In genomic region chr15:89690276-89691218, GRCh38 we compare ENCODE assay signal across 8 cellular contexts. TPM values are rescaled to one million over a fixed set of nuclear protein-coding genes. Genes with fewer than 3 reads are reported as not detected.
A peak's percentile ranks its signal among the peaks of the same experiment; 100 is the strongest.
DNase-seq lines count a peak whose midpoint lies in the region; ATAC-seq, FAIRE-seq and TF ChIP-seq lines count a peak whose summit lies in the region.

TSS of gene PEX11A (minus strand) at chr15:89690754. CDS start at chr15:89690632, 122 bp downstream.
TSS of gene WDR93 (plus strand) at chr15:89690811. CDS start at chr15:89701747, 10,936 bp downstream.

- no peaks in the 10 kb centered on the region for H3K4me1 ChIP-seq in ES-I3 (ENCODE audit: insufficient read depth, low read length)
- peaks cover 0 to 26% (median 3%) of the 10 kb centered on the region in 3 donors for H3K4me1 ChIP-seq in pancreas
- H3K4me1 ChIP-seq in thymus (ENCODE audit: control insufficient read depth, insufficient read depth, low read length), result peaks cover 8% of the 10 kb centered on the region

- no peak for FAIRE-seq in pancreas (lab: Jason Lieb, UNC)

- intact Hi-C loops in cardiac septum (cut with DNase I) (no loop called here), pancreas (cut with DNase I) (no loop called here)

- H3K9me3 ChIP-seq in ES-I3 (ENCODE audit: control insufficient read depth, insufficient read depth, low read length) (no peaks in the 10 kb centered on the region), MG63 (no peaks in the 10 kb centered on the region; the same call in 1 of the 2 replicates), pancreas (no peaks in the 10 kb centered on the region), thymus (ENCODE audit: control insufficient read depth) (no peaks in the 10 kb centered on the region)

- no peaks in the 10 kb centered on the region for H3K36me3 Mint-ChIP-seq in activated naive CD4-positive, alpha-beta T cell treated with anti-CD3 and anti-CD28 coated beads, Interleukin-2, amount 50 U/mL, for 72 hours

- peak within 1 kb of the TSS; percentile 36 to 69 for H3K27ac Mint-ChIP-seq in activated naive CD4-positive, alpha-beta T cell treated with anti-CD3 and anti-CD28 coated beads, Interleukin-2, amount 50 U/mL, for 72 hours

- H3K9me3 Mint-ChIP-seq in activated naive CD4-positive, alpha-beta T cell treated with anti-CD3 and anti-CD28 coated beads, Interleukin-2, amount 50 U/mL, for 72 hours, result no peaks in the 10 kb centered on the region

- 2% methylated on average over 57 to 60 of the region's 60 CpGs for WGBS in pancreas, 2 donors
- WGBS in thymus, result 2% methylated on average over 60 of the region's 60 CpGs

- TF ChIP-seq CTCF in pancreas (IDR thresholded peaks at IDR 0.05), result no peak

- H3K36me3 ChIP-seq in ES-I3 (ENCODE audit: insufficient read depth, low read length) (no peaks in the 10 kb centered on the region), H7 (replicated peaks; ENCODE audit: control insufficient read depth, insufficient read depth, low read length) (no peaks in the 10 kb centered on the region), MG63 (peaks cover 5% of the 10 kb centered on the region; the same call in 1 of the 2 replicates), pancreas (no peaks in the 10 kb centered on the region), thymus (ENCODE audit: control insufficient read depth, insufficient read depth) (no peaks in the 10 kb centered on the region)

- H3K27me3 ChIP-seq in H7 (ENCODE audit: control insufficient read depth, insufficient read depth, low read length) (no peaks in the 10 kb centered on the region; the same call in 1 of the 2 replicates), MG63 (no peaks in the 10 kb centered on the region), pancreas (no peaks in the 10 kb centered on the region), thymus (ENCODE audit: control insufficient read depth, insufficient read depth) (no peaks in the 10 kb centered on the region)

- peak within 1 kb of the TSS; percentile 73 for H3K4me3 ChIP-seq in H7 (ENCODE audit: insufficient read depth, low read depth, low read length)
- peak within 1 kb of the TSS; percentile 85 for H3K4me3 ChIP-seq in MG63
- peak within 1 kb of the TSS; percentile 51 to 84 (median 68) for H3K4me3 ChIP-seq in pancreas
- peak within 1 kb of the TSS; percentile 96 for H3K4me3 ChIP-seq in thymus (ENCODE audit: low read length)

- DNase-seq in H7, result peak; percentile 93
- DNase-seq in MG63, result peak; percentile 76
- DNase-seq in SKM-1 (lab: John Stamatoyannopoulos, UW; ENCODE audit: unreplicated experiment), result peak; percentile 47
- peak; percentile 79 to 81 for DNase-seq in activated naive CD4-positive, alpha-beta T cell treated with anti-CD3 and anti-CD28 coated beads, Interleukin-2, amount 50 U/mL, for 72 hours (ENCODE audit: low spot score in 2 of 2)
- DNase-seq in cardiac septum (ENCODE audit: low spot score), result peak; percentile 90
- DNase-seq in pancreas, result peak; percentile 86 to 96 (median 90)

- H3K27ac ChIP-seq in pancreas (peak within 1 kb of the TSS; percentile 40 to 75 (median 59)), thymus (ENCODE audit: low read depth) (no peak within 1 kb of the TSS)

- ATAC-seq in activated naive CD4-positive, alpha-beta T cell treated with anti-CD3 and anti-CD28 coated beads, Interleukin-2, amount 50 U/mL, for 72 hours, result peak; percentile 93 to 94
- peak; percentile 97 to 98 (median 98) for ATAC-seq in pancreas

- H3K9ac ChIP-seq in ES-I3 (ENCODE audit: low read depth, low read length), result peak within 1 kb of the TSS; percentile 87; the same call in 1 of the 2 replicates

RNA-seq across cellular contexts. Expression of gene PEX11A, which starts in this region (rescaled TPM):
- total RNA-seq in H7 (2014; rRNA removed; shearing (Covaris generic)), result 1.3 and 1.6 TPM in 2 replicates
- total RNA-seq in MG63 (2014; rRNA removed; shearing (Covaris generic); ENCODE audit: low replicate concordance), result 18.3 and 18.4 TPM in 2 replicates
- 1 to 10 TPM; 3.0 to 5.0 TPM for total RNA-seq in activated naive CD4-positive, alpha-beta T cell treated with anti-CD3 and anti-CD28 coated beads, Interleukin-2, amount 50 U/mL, for 72 hours
- total RNA-seq in cardiac septum (5.0 TPM), pancreas (1 to 10 TPM; 4.8 to 6.5 (median 5.2) TPM)
- polyA plus RNA-seq in pancreas (10 to 100 TPM in 1 of 2 donors, 1 to 10 TPM in 1; 4.4 to 10.1 TPM), thymus (3.8 TPM)

RNA-seq across cellular contexts. Expression of gene WDR93, which starts in this region (rescaled TPM):
- total RNA-seq in H7 (2014; rRNA removed; shearing (Covaris generic)), result not detected in 2 replicates
- 0.13 TPM in 1 of 2 replicates, not detected in the other for total RNA-seq in MG63 (2014; rRNA removed; shearing (Covaris generic); ENCODE audit: low replicate concordance)
- not detected for total RNA-seq in activated naive CD4-positive, alpha-beta T cell treated with anti-CD3 and anti-CD28 coated beads, Interleukin-2, amount 50 U/mL, for 72 hours
- total RNA-seq in cardiac septum (not detected), pancreas (under 1 TPM in 5 of 6 donors, not detected in 1; 0.09 to 0.31 (median 0.15) TPM)
- polyA plus RNA-seq in pancreas (under 1 TPM; 0.11 to 0.92 TPM), thymus (0.32 TPM)
